ENCODE assay signal across 2 cellular contexts in genomic region chr6:122775975-122776374, GRCh38.
TF ChIP-seq lines count a peak whose summit lies in the region.

No MANE protein-coding gene starts in this region.

TF ChIP-seq in HEK293, 187 proteins besides CTCF, POLR2A, EP300 and RAD21:
- TF ChIP-seq ZNF146 (tag by site-specific recombination; IDR thresholded peaks at IDR 0.05) (0 out of 2 replicates have a peak, but pooled peaks have one; percentile 37), ZNF121 (tag by site-specific recombination; IDR thresholded peaks at IDR 0.05) (no peak)
TF ChIP-seq in HEK293: peak in this region for 1.

TF ChIP-seq in K562, 482 proteins besides CTCF, POLR2A, EP300 and RAD21:
- TF ChIP-seq CEBPG (CRISPR knock-in tag; IDR thresholded peaks at IDR 0.05): no peak
- TF ChIP-seq CEBPG (tag; conservative IDR thresholded peaks at IDR 0.05 in 1 of 2, IDR thresholded peaks at IDR 0.05 in 1 of 2): peak in 1 of 2 experiments; percentile 70; a peak in 2 of 4 replicates
- TF ChIP-seq SAFB2 (IDR thresholded peaks at IDR 0.05; ENCODE audit: borderline replicate concordance, low read depth, low read length, severe bottlenecking): no peak
- peak; percentile 40; the same call in 1 of the 2 replicates for TF ChIP-seq CEBPB (tag; IDR thresholded peaks at IDR 0.05)
TF ChIP-seq in K562: peak in this region for 2.
